Comparison of ENCODE assay signal across 19 cellular contexts in genomic region chr18:34866310-34866709, GRCh38.
DNase-seq lines count a peak whose midpoint lies in the region; ATAC-seq and TF ChIP-seq lines count a peak whose summit lies in the region.
"Had no signal": no experiment of that assay in that cellular context is flagged by ENCODE, and none has a peak within 500 bp of the region (broad histone marks: within the 10 kb centered on the region; RNA-seq: fewer than 3 reads in every experiment).

No MANE protein-coding gene starts in this region.

- H3K4me1 ChIP-seq in osteoblast (ENCODE audit: insufficient read depth, low read length), result no peaks in the 10 kb centered on the region

- H4K20me1 ChIP-seq in osteoblast (ENCODE audit: insufficient read depth, low read length), result no peaks in the 10 kb centered on the region

- no peak overlapping the region for H3K4me2 ChIP-seq in osteoblast (ENCODE audit: insufficient read depth, low read length)
- H3K4me2 ChIP-seq: KMS-11 had no signal

- H3K36me3 Mint-ChIP-seq in activated CD8-positive, alpha-beta T cell treated with anti-CD3 and anti-CD28 coated beads, Interleukin-2, amount 10 ng/mL, durations not matched to agents 7 days and 5 days (ENCODE audit: low read depth), result no peaks in the 10 kb centered on the region
- no peaks in the 10 kb centered on the region for H3K36me3 Mint-ChIP-seq in chondrocyte (ENCODE audit: low read depth)

- DNase-seq in activated T-cell treated with anti-CD3 and anti-CD28 coated beads for 24 hours (ENCODE audit: low read depth) (peak; percentile 25), osteoblast (ENCODE audit: insufficient read length, low spot score, missing footprints) (no peak), chondrocyte (ENCODE audit: low spot score) (no peak), GM10248 (ENCODE audit: extremely low spot score) (no peak)
- no peak for DNase-seq in activated T-cell treated with anti-CD3 and anti-CD28 coated beads, Interleukin-2, amount 50 U/mL, for 48 hours
- DNase-seq in activated CD8-positive, alpha-beta T cell treated with anti-CD3 and anti-CD28 coated beads, Interleukin-2, amount 10 ng/mL, durations not matched to agents 7 days and 5 days, result no peak
- DNase-seq: activated CD8-positive, alpha-beta memory T cell treated with anti-CD3 and anti-CD28 coated beads for 24 hours; activated gamma-delta T cell treated with Interleukin-2 at 50 U/mL for 16 hours; brain microvascular endothelial cell; C1 segment of cervical spinal cord; endodermal cell; NCI-H187; NCI-H2227 treated with DMSO at 0.1 percent for 48 hours; NCI-H82; nucleus accumbens; SIG-M5 had no signal

- no peaks in the 10 kb centered on the region for H3K9me3 ChIP-seq in osteoblast (ENCODE audit: low read depth, low read length)

- H3K79me2 ChIP-seq in osteoblast (ENCODE audit: insufficient read depth, low read length), result no peaks in the 10 kb centered on the region

- H3K27me3 ChIP-seq in osteoblast (ENCODE audit: insufficient read depth, low read length), result no peaks in the 10 kb centered on the region
- H3K27me3 ChIP-seq: brain microvascular endothelial cell had no signal

- CTCF ChIA-PET in activated CD8-positive, alpha-beta T cell treated with anti-CD3 and anti-CD28 coated beads, Interleukin-2, amount 10 ng/mL, durations not matched to agents 7 days and 5 days (lab: Charles Lee), result interaction anchor here (0.8 to 2.8 kb wide), 13 partner anchors 8 to 423 kb away, joined by 3 to 13 read pairs (median 4); no protein-coding TSS in a partner anchor
- CTCF ChIA-PET in GM10248 (lab: Yijun Ruan, JAX), result interaction anchor here (0.8 to 2.1 kb wide), 4 partner anchors 11 to 277 kb away, joined by 3 to 5 read pairs (median 4); no protein-coding TSS in a partner anchor

- POLR2A ChIA-PET in activated CD8-positive, alpha-beta T cell treated with anti-CD3 and anti-CD28 coated beads, Interleukin-2, amount 10 ng/mL, durations not matched to agents 7 days and 5 days (lab: Charles Lee), result interaction anchor here (0.9 kb wide), 1 partner anchor 113 kb away, joined by 3 read pairs; no protein-coding TSS in a partner anchor
- POLR2A ChIA-PET in GM10248 (lab: Yijun Ruan, JAX), result no interaction called here

- H3K4me3 Mint-ChIP-seq in activated CD8-positive, alpha-beta T cell treated with anti-CD3 and anti-CD28 coated beads, Interleukin-2, amount 10 ng/mL, durations not matched to agents 7 days and 5 days, result no peak overlapping the region
- H3K4me3 Mint-ChIP-seq in chondrocyte (ENCODE audit: unreplicated experiment), result no peak overlapping the region
- H3K4me3 Mint-ChIP-seq: endodermal cell had no signal

- peak overlapping the region; percentile 11 for H2AFZ ChIP-seq in osteoblast (ENCODE audit: low read length)

- TF ChIP-seq CTCF in osteoblast (IDR thresholded peaks at IDR 0.05; ENCODE audit: extremely low read depth, low read depth, low read length) (no peak), chondrocyte (IDR thresholded peaks at IDR 0.05) (no peak), GM10248 (IDR thresholded peaks at IDR 0.05; ENCODE audit: control extremely low read depth, extremely low read depth, low read depth, missing control alignments) (no peak)

- H3K36me3 ChIP-seq in osteoblast (ENCODE audit: insufficient read depth, low read length), result no peaks in the 10 kb centered on the region
- H3K36me3 ChIP-seq: brain microvascular endothelial cell had no signal

- peak; percentile 47 for ATAC-seq in GM21717 (IDR thresholded peaks at IDR 0.05; ENCODE audit: unreplicated experiment)
- ATAC-seq in activated CD8-positive, alpha-beta T cell treated with anti-CD3 and anti-CD28 coated beads, Interleukin-2, amount 10 ng/mL, durations not matched to agents 7 days and 5 days, result peak; percentile 68
- no peak for ATAC-seq in GM19452 (IDR thresholded peaks at IDR 0.05; ENCODE audit: unreplicated experiment)

- no peak overlapping the region for H3K4me3 ChIP-seq in osteoblast (ENCODE audit: insufficient read depth, low read length)

- H3K27me3 Mint-ChIP-seq in activated CD8-positive, alpha-beta T cell treated with anti-CD3 and anti-CD28 coated beads, Interleukin-2, amount 10 ng/mL, durations not matched to agents 7 days and 5 days (ENCODE audit: low read depth), result no peaks in the 10 kb centered on the region
- H3K27me3 Mint-ChIP-seq in chondrocyte (ENCODE audit: low read depth), result no peaks in the 10 kb centered on the region

- H3K27ac ChIP-seq in osteoblast (ENCODE audit: low read depth, low read length), result no peak overlapping the region
- H3K27ac ChIP-seq: brain microvascular endothelial cell, KMS-11 had no signal

- no peaks in the 10 kb centered on the region for H3K9me3 Mint-ChIP-seq in activated CD8-positive, alpha-beta T cell treated with anti-CD3 and anti-CD28 coated beads, Interleukin-2, amount 10 ng/mL, durations not matched to agents 7 days and 5 days (ENCODE audit: insufficient read depth)
- H3K9me3 Mint-ChIP-seq in chondrocyte (ENCODE audit: low read depth), result no peaks in the 10 kb centered on the region
- H3K9me3 Mint-ChIP-seq: endodermal cell had no signal

- peak overlapping the region; percentile 54 for H3K27ac Mint-ChIP-seq in activated CD8-positive, alpha-beta T cell treated with anti-CD3 and anti-CD28 coated beads, Interleukin-2, amount 10 ng/mL, durations not matched to agents 7 days and 5 days
- H3K27ac Mint-ChIP-seq in chondrocyte (ENCODE audit: unreplicated experiment), result no peak overlapping the region
- H3K27ac Mint-ChIP-seq: endodermal cell had no signal

- peaks cover 46% of the 10 kb centered on the region for H3K4me1 Mint-ChIP-seq in activated CD8-positive, alpha-beta T cell treated with anti-CD3 and anti-CD28 coated beads, Interleukin-2, amount 10 ng/mL, durations not matched to agents 7 days and 5 days (ENCODE audit: low read depth)
- H3K4me1 Mint-ChIP-seq in chondrocyte (ENCODE audit: low read depth), result no peaks in the 10 kb centered on the region
